ENCODE assay signal across 8 cellular contexts in the genomic region with DNA sequence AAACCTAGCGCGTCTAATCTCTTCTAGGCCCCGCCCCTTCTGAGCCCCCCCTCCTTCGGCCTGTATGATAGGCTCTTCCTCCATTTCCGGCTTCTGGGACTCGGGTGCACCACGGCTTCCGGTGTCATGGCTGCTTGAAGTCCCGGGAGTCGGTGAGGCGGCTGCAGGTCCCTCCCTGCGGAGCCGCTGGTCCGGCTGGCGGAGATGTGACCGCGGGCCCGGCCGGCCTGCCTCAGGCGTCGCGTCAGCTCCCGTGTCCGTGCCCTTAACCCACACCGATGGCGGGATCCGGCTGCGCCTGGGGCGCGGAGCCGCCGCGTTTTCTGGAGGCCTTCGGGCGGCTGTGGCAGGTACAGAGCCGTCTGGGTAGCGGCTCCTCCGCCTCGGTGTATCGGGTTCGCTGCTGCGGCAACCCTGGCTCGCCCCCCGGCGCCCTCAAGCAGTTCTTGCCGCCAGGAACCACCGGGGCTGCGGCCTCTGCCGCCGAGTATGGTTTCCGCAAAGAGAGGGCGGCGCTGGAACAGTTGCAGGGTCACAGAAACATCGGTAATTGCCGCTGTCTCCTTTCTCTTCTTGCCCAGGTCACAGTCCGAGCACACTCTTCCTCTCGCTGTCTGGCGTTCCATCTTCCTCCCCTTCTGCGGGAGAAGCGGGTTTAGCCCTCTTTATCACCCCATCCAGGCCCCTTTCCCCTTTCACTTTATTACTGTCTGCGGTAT. TPM values are rescaled to one million over a fixed set of nuclear protein-coding genes. Genes with fewer than 3 reads are reported as not detected.
DNase-seq lines count a peak whose midpoint lies in the region; ATAC-seq and TF ChIP-seq lines count a peak whose summit lies in the region.

A gene with protein sequence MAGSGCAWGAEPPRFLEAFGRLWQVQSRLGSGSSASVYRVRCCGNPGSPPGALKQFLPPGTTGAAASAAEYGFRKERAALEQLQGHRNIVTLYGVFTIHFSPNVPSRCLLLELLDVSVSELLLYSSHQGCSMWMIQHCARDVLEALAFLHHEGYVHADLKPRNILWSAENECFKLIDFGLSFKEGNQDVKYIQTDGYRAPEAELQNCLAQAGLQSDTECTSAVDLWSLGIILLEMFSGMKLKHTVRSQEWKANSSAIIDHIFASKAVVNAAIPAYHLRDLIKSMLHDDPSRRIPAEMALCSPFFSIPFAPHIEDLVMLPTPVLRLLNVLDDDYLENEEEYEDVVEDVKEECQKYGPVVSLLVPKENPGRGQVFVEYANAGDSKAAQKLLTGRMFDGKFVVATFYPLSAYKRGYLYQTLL (plus strand): TSS at position 96 of the 719 bp plus-strand sequence. CDS start 183 bp downstream, at position 279.

- H3K27me3 Mint-ChIP-seq in T-helper 1 cell treated with Interleukin-12 subunit alpha and Interleukin-12 subunit beta and Interleukin-4 antibody, amounts not matched to agents 30 μg/mL and 1 μg/mL, for 36 hours (ENCODE audit: low read depth), result peaks cover 2% of the 10 kb centered on the region

- DNase-seq in NCI-H1694 (lab: John Stamatoyannopoulos, UW) (peak; percentile 83), amniotic epithelial cell (ENCODE audit: low read depth) (peak; percentile 87), left cardiac atrium (peak; percentile 94), posterior vena cava (ENCODE audit: low spot score) (peak; percentile 96), upper lobe of left lung (peak; percentile 92 to 93)

- peak within 1 kb of the TSS; percentile 92 to 97 (median 94) for H3K27ac ChIP-seq in upper lobe of left lung

- H3K4me3 Mint-ChIP-seq in T-helper 1 cell treated with Interleukin-12 subunit alpha and Interleukin-12 subunit beta and Interleukin-4 antibody, amounts not matched to agents 30 μg/mL and 1 μg/mL, for 36 hours, result peak within 1 kb of the TSS; percentile 97

- TF ChIP-seq EP300 in upper lobe of left lung (IDR thresholded peaks at IDR 0.05), result no peak

- peaks cover 22 to 40% (median 29%) of the 10 kb centered on the region in 4 donors for H3K4me1 ChIP-seq in upper lobe of left lung

- TF ChIP-seq CTCF in upper lobe of left lung (IDR thresholded peaks at IDR 0.05), result no peak

- peak within 1 kb of the TSS; percentile 68 to 99 (median 86) for H3K4me3 ChIP-seq in upper lobe of left lung

- TF ChIP-seq POLR2A in upper lobe of left lung (IDR thresholded peaks at IDR 0.05), result peak in 2 of 4 donors; percentile 52 to 79

- peaks cover 6 to 32% (median 10%) of the 10 kb centered on the region in 4 donors for H3K36me3 ChIP-seq in upper lobe of left lung

- H3K36me3 Mint-ChIP-seq in T-helper 1 cell treated with Interleukin-12 subunit alpha and Interleukin-12 subunit beta and Interleukin-4 antibody, amounts not matched to agents 30 μg/mL and 1 μg/mL, for 36 hours (ENCODE audit: low read depth), result peaks cover 17% of the 10 kb centered on the region

- H3K27me3 ChIP-seq in upper lobe of left lung, result no peaks in the 10 kb centered on the region

- H3K4me1 Mint-ChIP-seq in T-helper 1 cell treated with Interleukin-12 subunit alpha and Interleukin-12 subunit beta and Interleukin-4 antibody, amounts not matched to agents 30 μg/mL and 1 μg/mL, for 36 hours (ENCODE audit: low read depth), result peaks cover 35% of the 10 kb centered on the region

- no peaks in the 10 kb centered on the region for H3K9me3 Mint-ChIP-seq in T-helper 1 cell treated with Interleukin-12 subunit alpha and Interleukin-12 subunit beta and Interleukin-4 antibody, amounts not matched to agents 30 μg/mL and 1 μg/mL, for 36 hours

- peak within 1 kb of the TSS; percentile 95 for H3K27ac Mint-ChIP-seq in T-helper 1 cell treated with Interleukin-12 subunit alpha and Interleukin-12 subunit beta and Interleukin-4 antibody, amounts not matched to agents 30 μg/mL and 1 μg/mL, for 36 hours

- intact Hi-C loops in left cardiac atrium (cut with DNase I) (loop anchor here in 1 of 2 donors (5.0 kb wide), 1 partner anchor 64 kb away; a partner anchor contains a TSS), posterior vena cava (cut with DNase I) (loop anchor here in 1 of 2 donors (10.0 kb wide), 1 partner anchor 1083 kb away; no protein-coding TSS in a partner anchor)

- 0 to 1% methylated on average over 21 to 41 of the region's 61 CpGs for WGBS in upper lobe of left lung, 2 donors

- ATAC-seq in GM18498 (IDR thresholded peaks at IDR 0.05; ENCODE audit: unreplicated experiment) (peak; percentile 96), HG02885 (IDR thresholded peaks at IDR 0.05; ENCODE audit: poor library complexity, unreplicated experiment) (peak; percentile 98), left cardiac atrium (peak; percentile 100), upper lobe of left lung (ENCODE audit: low FRiP score in 2 of 2) (peak; percentile 97 to 100)

- no peaks in the 10 kb centered on the region for H3K9me3 ChIP-seq in upper lobe of left lung

RNA-seq across cellular contexts. Expression of the gene that starts here (rescaled TPM):
- total RNA-seq in left cardiac atrium, result 10 to 100 TPM; 26.0 to 27.4 TPM
- total RNA-seq in posterior vena cava, result 10 to 100 TPM; 27.5 to 36.2 TPM
- 10 to 100 TPM; 19.3 to 68.2 (median 45.6) TPM for total RNA-seq in upper lobe of left lung

Comparison
In these comparisons a context has a peak if more than half of its experiments do, and no peak if none do; other contexts are left out.
1. Peak in every context shown above with its lines: DNase-seq, ATAC-seq, H3K4me3 ChIP-seq and H3K27ac ChIP-seq.